ENCODE assay signal across 1 cellular context in genomic region chr2:6916736-6917070, GRCh38.
TF ChIP-seq lines count a peak whose summit lies in the region.

No MANE protein-coding gene starts in this region.

TF ChIP-seq in GM12878, 131 proteins besides CTCF, POLR2A, EP300 and RAD21:
- TF ChIP-seq FOS (IDR thresholded peaks at IDR 0.05; ENCODE audit: borderline replicate concordance, extremely low read depth, insufficient read length) (no peak), EED (IDR thresholded peaks at IDR 0.05; ENCODE audit: low read depth) (no peak), STAT1 (conservative IDR thresholded peaks at IDR 0.05) (no peak), SMAD1 (IDR thresholded peaks at IDR 0.05; ENCODE audit: low read depth, partially characterized antibody) (no peak), JUNB (IDR thresholded peaks at IDR 0.05) (no peak), SMC3 (IDR thresholded peaks at IDR 0.05; ENCODE audit: borderline replicate concordance, low read length) (no peak), RUNX3 (IDR thresholded peaks at IDR 0.05; ENCODE audit: low read length) (no peak), BMI1 (IDR thresholded peaks at IDR 0.05; ENCODE audit: borderline replicate concordance) (no peak), EZH2 (IDR thresholded peaks at IDR 0.05; ENCODE audit: borderline replicate concordance, control insufficient read depth, low read depth, low read length) (no peak), E4F1 (IDR thresholded peaks at IDR 0.05; ENCODE audit: borderline replicate concordance, partially characterized antibody) (no peak)
- TF ChIP-seq, protein P1, sequence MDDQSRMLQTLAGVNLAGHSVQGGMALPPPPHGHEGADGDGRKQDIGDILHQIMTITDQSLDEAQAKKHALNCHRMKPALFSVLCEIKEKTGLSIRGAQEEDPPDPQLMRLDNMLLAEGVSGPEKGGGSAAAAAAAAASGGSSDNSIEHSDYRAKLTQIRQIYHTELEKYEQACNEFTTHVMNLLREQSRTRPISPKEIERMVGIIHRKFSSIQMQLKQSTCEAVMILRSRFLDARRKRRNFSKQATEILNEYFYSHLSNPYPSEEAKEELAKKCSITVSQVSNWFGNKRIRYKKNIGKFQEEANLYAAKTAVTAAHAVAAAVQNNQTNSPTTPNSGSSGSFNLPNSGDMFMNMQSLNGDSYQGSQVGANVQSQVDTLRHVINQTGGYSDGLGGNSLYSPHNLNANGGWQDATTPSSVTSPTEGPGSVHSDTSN (IDR thresholded peaks at IDR 0.05; ENCODE audit: insufficient replicate concordance, low read depth, low read length) = no peak
- TF ChIP-seq, protein P2, sequence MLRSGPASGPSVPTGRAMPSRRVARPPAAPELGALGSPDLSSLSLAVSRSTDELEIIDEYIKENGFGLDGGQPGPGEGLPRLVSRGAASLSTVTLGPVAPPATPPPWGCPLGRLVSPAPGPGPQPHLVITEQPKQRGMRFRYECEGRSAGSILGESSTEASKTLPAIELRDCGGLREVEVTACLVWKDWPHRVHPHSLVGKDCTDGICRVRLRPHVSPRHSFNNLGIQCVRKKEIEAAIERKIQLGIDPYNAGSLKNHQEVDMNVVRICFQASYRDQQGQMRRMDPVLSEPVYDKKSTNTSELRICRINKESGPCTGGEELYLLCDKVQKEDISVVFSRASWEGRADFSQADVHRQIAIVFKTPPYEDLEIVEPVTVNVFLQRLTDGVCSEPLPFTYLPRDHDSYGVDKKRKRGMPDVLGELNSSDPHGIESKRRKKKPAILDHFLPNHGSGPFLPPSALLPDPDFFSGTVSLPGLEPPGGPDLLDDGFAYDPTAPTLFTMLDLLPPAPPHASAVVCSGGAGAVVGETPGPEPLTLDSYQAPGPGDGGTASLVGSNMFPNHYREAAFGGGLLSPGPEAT (IDR thresholded peaks at IDR 0.05; ENCODE audit: low read depth) = no peak
TF ChIP-seq in GM12878: peak in this region for 0.
